ENCODE assay signal across 31 cellular contexts in the genomic region with DNA sequence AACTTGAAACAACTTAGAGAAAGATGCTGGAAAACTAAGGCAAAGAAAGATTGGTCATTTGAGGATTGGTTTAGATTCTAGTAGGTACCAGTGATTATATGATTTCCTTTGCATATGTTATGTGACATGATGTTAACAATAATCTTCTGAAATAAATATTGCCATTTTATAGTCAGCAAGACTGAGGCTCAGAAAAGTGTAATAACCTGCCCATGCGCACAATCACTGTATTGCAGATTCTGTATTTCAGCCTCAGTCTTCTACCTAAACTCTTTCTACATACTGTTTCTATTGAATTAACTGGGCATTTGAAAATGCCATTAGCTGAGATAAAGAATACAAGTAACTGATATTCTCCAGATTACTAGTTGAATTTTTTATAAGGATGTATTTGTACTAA.
"Had no signal": no experiment of that assay in that cellular context is flagged by ENCODE, and none has a peak within 500 bp of the region (broad histone marks: within the 10 kb centered on the region; RNA-seq: fewer than 3 reads in every experiment).

No MANE protein-coding gene starts in this region.

- H3K36me3 Mint-ChIP-seq: natural killer cell; neural progenitor cell; stimulated activated memory B cell treated with anti-CD40 and anti-IgM and Interleukin-4, amounts not matched to agents 10 μg/mL and 1 μg/mL and 100 μg/mL, for 72 hours had no signal

- H3K36me3 ChIP-seq: neural progenitor cell, ovary, spleen, suprapubic skin, tibial artery, transverse colon, upper lobe of right lung, uterus had no signal

- H3K27me3 ChIP-seq: neural progenitor cell, ovary, spleen, suprapubic skin, testis, tibial artery, transverse colon, upper lobe of right lung, uterus had no signal

- H3K4me1 Mint-ChIP-seq: stimulated activated naive CD8-positive, alpha-beta T cell treated with anti-CD3 and anti-CD28 coated beads, Interleukin-15, amount 100 ng/mL, for 72 hours had no signal

- H3K9me3 ChIP-seq: ovary, psoas muscle, spleen, suprapubic skin, testis, tibial artery, transverse colon, upper lobe of right lung, uterus had no signal

- H3K27ac Mint-ChIP-seq: natural killer cell; nephron; neural progenitor cell; progenitor cell of endocrine pancreas; stimulated activated memory B cell treated with anti-CD40 and anti-IgM and Interleukin-4, amounts not matched to agents 10 μg/mL and 1 μg/mL and 100 μg/mL, for 72 hours; stimulated activated naive CD8-positive, alpha-beta T cell treated with anti-CD3 and anti-CD28 coated beads, Interleukin-15, amount 100 ng/mL, for 72 hours; type B pancreatic cell had no signal

- H3K9me3 Mint-ChIP-seq: natural killer cell; nephron; neural progenitor cell; stimulated activated memory B cell treated with anti-CD40 and anti-IgM and Interleukin-4, amounts not matched to agents 10 μg/mL and 1 μg/mL and 100 μg/mL, for 72 hours; stimulated activated naive CD8-positive, alpha-beta T cell treated with anti-CD3 and anti-CD28 coated beads, Interleukin-15, amount 100 ng/mL, for 72 hours; type B pancreatic cell had no signal

- ATAC-seq: natural killer cell; psoas muscle; right cardiac atrium; sciatic nerve; stimulated activated memory B cell treated with anti-CD40 and anti-IgM and Interleukin-4, amounts not matched to agents 10 μg/mL and 1 μg/mL and 100 μg/mL, for 72 hours; stimulated activated naive CD8-positive, alpha-beta T cell treated with anti-CD3 and anti-CD28 coated beads, Interleukin-15, amount 100 ng/mL, for 72 hours; stimulated activated naive CD8-positive, alpha-beta T cell treated with anti-CD3 and anti-CD28 coated beads, Interleukin-15, Interleukin-2, amounts not matched to agents 100 U/mL and 50 U/mL, for 24 hours; upper lobe of right lung had no signal

- H3K27ac ChIP-seq: neural progenitor cell, ovary, parathyroid adenoma, psoas muscle, skin epidermis, spleen, suprapubic skin, testis, tibial artery, transverse colon, upper lobe of right lung, uterus had no signal

- H2AFZ ChIP-seq: neural progenitor cell, parathyroid adenoma had no signal

- H3K4me3 Mint-ChIP-seq: natural killer cell; nephron; neural progenitor cell; stimulated activated memory B cell treated with anti-CD40 and anti-IgM and Interleukin-4, amounts not matched to agents 10 μg/mL and 1 μg/mL and 100 μg/mL, for 72 hours; stimulated activated naive CD8-positive, alpha-beta T cell treated with anti-CD3 and anti-CD28 coated beads, Interleukin-15, amount 100 ng/mL, for 72 hours; type B pancreatic cell had no signal

- H3K4me1 ChIP-seq: parathyroid adenoma, testis, uterus had no signal

- H3K27me3 Mint-ChIP-seq: progenitor cell of endocrine pancreas; stimulated activated memory B cell treated with anti-CD40 and anti-IgM and Interleukin-4, amounts not matched to agents 10 μg/mL and 1 μg/mL and 100 μg/mL, for 72 hours; stimulated activated naive CD8-positive, alpha-beta T cell treated with anti-CD3 and anti-CD28 coated beads, Interleukin-15, amount 100 ng/mL, for 72 hours; type B pancreatic cell had no signal

- H3K4me3 ChIP-seq: neural progenitor cell, ovary, psoas muscle, skin epidermis, smooth muscle cell, spleen, suprapubic skin, testis, tibial artery, transverse colon, upper lobe of right lung, uterus had no signal

- H3K4me2 ChIP-seq: neural progenitor cell, smooth muscle cell had no signal

- DNase-seq: natural killer cell; occipital lobe; ovary; posterior cingulate gyrus; psoas muscle; right cardiac atrium; spleen; stimulated activated CD4-positive, alpha-beta T cell treated with anti-CD3 and anti-CD28 coated beads, Interleukin-12 subunit alpha, Interleukin-12 subunit beta, amount 100 ng/mL, for 4 hours; stimulated activated CD4-positive, alpha-beta T cell treated with anti-CD3 and anti-CD28 coated beads, Interleukin-1b, Interleukin-23, amount 100 ng/mL, for 48 hours; stimulated activated CD4-positive, alpha-beta T cell treated with anti-CD3 and anti-CD28 coated beads, Interleukin-4, amount 100 ng/mL, for 1 hour; stimulated activated CD4-positive, alpha-beta T cell treated with anti-CD3 and anti-CD28 coated beads, Interleukin-4, amount 100 ng/mL, for 4 hours; stimulated activated CD8-positive, alpha-beta memory T cell treated with anti-CD3 and anti-CD28 coated beads, Interleukin-4, amount 100 ng/mL, for 48 hours; stimulated activated naive CD4-positive, alpha-beta T cell; stimulated activated naive CD8-positive, alpha-beta T cell treated with anti-CD3 and anti-CD28 coated beads, Interleukin-15, amount 100 ng/mL, for 72 hours; stimulated activated naive CD8-positive, alpha-beta T cell treated with anti-CD3 and anti-CD28 coated beads, Interleukin-15, Interleukin-2, amounts not matched to agents 100 U/mL and 50 U/mL, for 24 hours; substantia nigra; testis; tibial artery; transverse colon; upper lobe of right lung; uterus had no signal

- H3K9ac ChIP-seq: neural progenitor cell, parathyroid adenoma had no signal
